8 cellular contexts compared by ENCODE assay signal in the genomic region with DNA sequence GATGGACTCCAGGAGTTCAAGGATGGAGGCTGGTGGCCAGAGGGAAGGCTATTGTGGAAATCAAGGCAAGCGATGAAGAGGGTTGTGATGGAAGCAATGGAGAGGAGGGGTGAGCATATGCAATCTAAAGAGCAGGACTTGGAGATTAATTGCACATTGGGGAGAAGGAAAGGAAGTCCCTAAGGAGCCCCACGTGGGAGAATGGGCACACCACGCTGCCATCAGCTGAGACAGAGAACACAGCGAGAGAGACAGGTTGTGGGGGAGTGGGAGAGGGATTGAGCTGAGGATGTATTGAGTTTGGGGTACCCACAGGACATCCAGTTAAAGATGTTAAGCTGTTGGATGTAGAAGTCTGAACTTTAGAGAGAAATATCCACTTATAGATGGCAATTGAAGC.
"Had no signal": no experiment of that assay in that cellular context is flagged by ENCODE, and none has a peak within 500 bp of the region (broad histone marks: within the 10 kb centered on the region; RNA-seq: fewer than 3 reads in every experiment).

No MANE protein-coding gene starts in this region.

- H3K4me3 ChIP-seq: GM12878 had no signal

- ATAC-seq: GM12878 had no signal

- DNase-seq: GDM1, GF-D8 had no signal

- FAIRE-seq: G401.6, GM12878, GM12891, GM12892, GM18507, GM19239 had no signal
